8 cellular contexts compared by ENCODE assay signal in the genomic region with DNA sequence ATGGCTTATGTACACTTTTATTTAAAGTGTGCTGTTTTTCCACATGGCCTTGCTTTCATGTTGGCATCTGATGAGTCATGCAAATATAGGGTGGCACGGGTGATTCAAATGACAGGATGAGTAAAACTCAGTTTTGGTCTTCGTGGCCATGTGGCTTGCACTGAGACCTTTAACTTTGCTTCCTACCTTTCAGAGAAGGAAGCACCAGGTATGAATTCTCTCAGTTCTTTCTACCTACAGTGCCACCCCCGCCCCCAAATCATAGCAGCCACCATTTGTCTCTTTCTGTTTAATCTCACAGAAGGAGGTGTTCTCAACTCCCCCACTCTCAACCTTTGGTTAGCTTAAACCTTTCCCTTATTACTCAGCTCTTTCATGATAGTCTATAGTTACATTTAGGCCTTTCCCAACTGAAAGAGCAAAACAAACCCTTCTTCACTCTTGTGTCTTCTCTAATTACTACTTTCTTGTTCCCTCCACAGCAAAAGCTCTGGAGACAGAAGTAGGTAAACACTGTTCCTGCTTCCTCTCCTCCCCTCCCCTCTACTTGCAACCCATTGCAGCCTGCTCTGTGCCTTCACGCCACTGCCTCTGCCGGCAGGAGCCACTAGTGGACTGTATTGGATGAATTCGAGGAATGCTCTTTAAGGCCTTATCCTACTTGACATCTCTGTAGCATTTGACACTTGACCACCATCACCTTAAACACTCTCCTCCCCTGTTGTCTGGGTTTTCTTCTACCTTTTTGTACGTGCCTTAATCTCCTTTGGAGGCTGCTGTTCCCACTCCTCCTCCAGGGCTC.
DNase-seq lines count a peak whose midpoint lies in the region; ATAC-seq and TF ChIP-seq lines count a peak whose summit lies in the region.

No MANE protein-coding gene starts in this region.

- peaks cover 73% of the 10 kb centered on the region for H3K4me1 ChIP-seq in rectal smooth muscle tissue (ENCODE audit: control insufficient read depth, insufficient read depth, low read length)

- H3K4me1 Mint-ChIP-seq in WTC11, result peaks cover 60% of the 10 kb centered on the region

- no peak for TF ChIP-seq CTCF in WTC11 (IDR thresholded peaks at IDR 0.05)
- peak; percentile 60 for TF ChIP-seq CTCF in epithelial cell of proximal tubule (conservative IDR thresholded peaks at IDR 0.05; ENCODE audit: low read depth, low read length)

- ATAC-seq in WTC11 (peak; percentile 79), GM21423 (IDR thresholded peaks at IDR 0.05; ENCODE audit: unreplicated experiment) (no peak)

- in situ Hi-C loops in G401 (cut with HindIII; ENCODE audit: low sequenced_read_pairs), result no loop called here

- H3K27ac Mint-ChIP-seq in WTC11, result peak overlapping the region; percentile 73

- peak overlapping the region; percentile 65 for H3K27ac ChIP-seq in rectal smooth muscle tissue (ENCODE audit: low read depth, low read length)

- CTCF ChIA-PET in WTC11 (lab: Charles Lee), result interaction anchor here (0.5 to 1.5 kb wide), 3 partner anchors 35 to 136 kb away, joined by 4 to 8 read pairs (median 6); no protein-coding TSS in a partner anchor

- H3K27me3 ChIP-seq in rectal smooth muscle tissue (ENCODE audit: control insufficient read depth, insufficient read depth, low read length), result no peaks in the 10 kb centered on the region

- no peaks in the 10 kb centered on the region for H3K9me3 Mint-ChIP-seq in WTC11

- H3K9ac ChIP-seq in rectal smooth muscle tissue (ENCODE audit: low read length), result no peak overlapping the region

- H3K36me3 ChIP-seq in rectal smooth muscle tissue (ENCODE audit: control insufficient read depth, insufficient read depth, low read length), result no peaks in the 10 kb centered on the region

- peaks cover 5% of the 10 kb centered on the region; the same call in 1 of the 2 replicates for H3K36me3 Mint-ChIP-seq in WTC11

- H3K27me3 Mint-ChIP-seq in WTC11 (ENCODE audit: low read depth), result no peaks in the 10 kb centered on the region

- H3K4me3 ChIP-seq in epithelial cell of proximal tubule (ENCODE audit: low read depth, low read length), result no peak overlapping the region
- no peak overlapping the region for H3K4me3 ChIP-seq in rectal smooth muscle tissue (ENCODE audit: low read length)

- POLR2A ChIA-PET in WTC11 (lab: Charles Lee), result interaction anchor here (0.6 kb wide), 1 partner anchor 463 kb away, joined by 3 read pairs; no protein-coding TSS in a partner anchor

- peak; percentile 78 for DNase-seq in activated naive CD4-positive, alpha-beta T cell treated with Interleukin-2 at 50 U/mL for 16 hours
- no peak for DNase-seq in activated naive CD4-positive, alpha-beta T cell (lab: John Stamatoyannopoulos, UW)
- DNase-seq in WTC11 (ENCODE audit: low spot score) (no peak), epithelial cell of proximal tubule (ENCODE audit: low read depth) (no peak), HCEC 1CT (no peak), G401 (ENCODE audit: low spot score) (no peak)

- no peak overlapping the region for H3K4me3 Mint-ChIP-seq in WTC11

TF ChIP-seq in WTC11, 78 proteins besides CTCF, POLR2A, EP300 and RAD21 (continues in another document):
- TF ChIP-seq NFATC4 (CRISPR knock-in tag; IDR thresholded peaks at IDR 0.05) (no peak), FOXP1 (CRISPR knock-in tag; IDR thresholded peaks at IDR 0.05; ENCODE audit: borderline replicate concordance) (no peak), CREM (CRISPR knock-in tag; IDR thresholded peaks at IDR 0.05) (no peak), PREB (CRISPR knock-in tag; IDR thresholded peaks at IDR 0.05; ENCODE audit: borderline replicate concordance) (no peak), GTF2I (CRISPR knock-in tag; conservative IDR thresholded peaks at IDR 0.05) (no peak), GABPB1 (CRISPR knock-in tag; IDR thresholded peaks at IDR 0.05) (no peak), EMX1 (CRISPR knock-in tag; IDR thresholded peaks at IDR 0.05) (no peak), RELA (CRISPR knock-in tag; IDR thresholded peaks at IDR 0.05; ENCODE audit: borderline replicate concordance) (no peak), ZNF281 (CRISPR knock-in tag; IDR thresholded peaks at IDR 0.05) (no peak)
- TF ChIP-seq, protein P1, sequence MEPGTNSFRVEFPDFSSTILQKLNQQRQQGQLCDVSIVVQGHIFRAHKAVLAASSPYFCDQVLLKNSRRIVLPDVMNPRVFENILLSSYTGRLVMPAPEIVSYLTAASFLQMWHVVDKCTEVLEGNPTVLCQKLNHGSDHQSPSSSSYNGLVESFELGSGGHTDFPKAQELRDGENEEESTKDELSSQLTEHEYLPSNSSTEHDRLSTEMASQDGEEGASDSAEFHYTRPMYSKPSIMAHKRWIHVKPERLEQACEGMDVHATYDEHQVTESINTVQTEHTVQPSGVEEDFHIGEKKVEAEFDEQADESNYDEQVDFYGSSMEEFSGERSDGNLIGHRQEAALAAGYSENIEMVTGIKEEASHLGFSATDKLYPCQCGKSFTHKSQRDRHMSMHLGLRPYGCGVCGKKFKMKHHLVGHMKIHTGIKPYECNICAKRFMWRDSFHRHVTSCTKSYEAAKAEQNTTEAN (CRISPR knock-in tag; IDR thresholded peaks at IDR 0.05), result no peak
- TF ChIP-seq, protein P2, sequence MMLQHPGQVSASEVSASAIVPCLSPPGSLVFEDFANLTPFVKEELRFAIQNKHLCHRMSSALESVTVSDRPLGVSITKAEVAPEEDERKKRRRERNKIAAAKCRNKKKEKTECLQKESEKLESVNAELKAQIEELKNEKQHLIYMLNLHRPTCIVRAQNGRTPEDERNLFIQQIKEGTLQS (CRISPR knock-in tag; conservative IDR thresholded peaks at IDR 0.05), result no peak
- TF ChIP-seq, protein P3, sequence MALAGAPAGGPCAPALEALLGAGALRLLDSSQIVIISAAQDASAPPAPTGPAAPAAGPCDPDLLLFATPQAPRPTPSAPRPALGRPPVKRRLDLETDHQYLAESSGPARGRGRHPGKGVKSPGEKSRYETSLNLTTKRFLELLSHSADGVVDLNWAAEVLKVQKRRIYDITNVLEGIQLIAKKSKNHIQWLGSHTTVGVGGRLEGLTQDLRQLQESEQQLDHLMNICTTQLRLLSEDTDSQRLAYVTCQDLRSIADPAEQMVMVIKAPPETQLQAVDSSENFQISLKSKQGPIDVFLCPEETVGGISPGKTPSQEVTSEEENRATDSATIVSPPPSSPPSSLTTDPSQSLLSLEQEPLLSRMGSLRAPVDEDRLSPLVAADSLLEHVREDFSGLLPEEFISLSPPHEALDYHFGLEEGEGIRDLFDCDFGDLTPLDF (CRISPR knock-in tag; IDR thresholded peaks at IDR 0.05), result no peak
- TF ChIP-seq, protein P4, sequence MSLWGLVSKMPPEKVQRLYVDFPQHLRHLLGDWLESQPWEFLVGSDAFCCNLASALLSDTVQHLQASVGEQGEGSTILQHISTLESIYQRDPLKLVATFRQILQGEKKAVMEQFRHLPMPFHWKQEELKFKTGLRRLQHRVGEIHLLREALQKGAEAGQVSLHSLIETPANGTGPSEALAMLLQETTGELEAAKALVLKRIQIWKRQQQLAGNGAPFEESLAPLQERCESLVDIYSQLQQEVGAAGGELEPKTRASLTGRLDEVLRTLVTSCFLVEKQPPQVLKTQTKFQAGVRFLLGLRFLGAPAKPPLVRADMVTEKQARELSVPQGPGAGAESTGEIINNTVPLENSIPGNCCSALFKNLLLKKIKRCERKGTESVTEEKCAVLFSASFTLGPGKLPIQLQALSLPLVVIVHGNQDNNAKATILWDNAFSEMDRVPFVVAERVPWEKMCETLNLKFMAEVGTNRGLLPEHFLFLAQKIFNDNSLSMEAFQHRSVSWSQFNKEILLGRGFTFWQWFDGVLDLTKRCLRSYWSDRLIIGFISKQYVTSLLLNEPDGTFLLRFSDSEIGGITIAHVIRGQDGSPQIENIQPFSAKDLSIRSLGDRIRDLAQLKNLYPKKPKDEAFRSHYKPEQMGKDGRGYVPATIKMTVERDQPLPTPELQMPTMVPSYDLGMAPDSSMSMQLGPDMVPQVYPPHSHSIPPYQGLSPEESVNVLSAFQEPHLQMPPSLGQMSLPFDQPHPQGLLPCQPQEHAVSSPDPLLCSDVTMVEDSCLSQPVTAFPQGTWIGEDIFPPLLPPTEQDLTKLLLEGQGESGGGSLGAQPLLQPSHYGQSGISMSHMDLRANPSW (CRISPR knock-in tag; conservative IDR thresholded peaks at IDR 0.05; ENCODE audit: low read depth), result no peak
